In genomic region chr15:25783607-25784131, GRCh38 we compare ENCODE assay signal across 8 cellular contexts.
A peak's percentile ranks its signal among the peaks of the same experiment; 100 is the strongest.
DNase-seq lines count a peak whose midpoint lies in the region; ATAC-seq, FAIRE-seq and TF ChIP-seq lines count a peak whose summit lies in the region.

No MANE protein-coding gene starts in this region.

- H3K9me3 ChIP-seq in A549 = no peaks in the 10 kb centered on the region
- H3K9me3 ChIP-seq in HAP-1 = no peaks in the 10 kb centered on the region
- no peaks in the 10 kb centered on the region for H3K9me3 ChIP-seq in iPS DF 6.9 (ENCODE audit: control insufficient read depth, insufficient read depth, low read length)
- H3K9me3 ChIP-seq in thoracic aorta = no peaks in the 10 kb centered on the region

- peaks cover 7% of the 10 kb centered on the region for H3K36me3 ChIP-seq in HAP-1 (replicated peaks)
- no peaks in the 10 kb centered on the region for H3K36me3 ChIP-seq in iPS DF 6.9 (ENCODE audit: control insufficient read depth, insufficient read depth, low read length)
- peaks cover 9% of the 10 kb centered on the region for H3K36me3 ChIP-seq in thoracic aorta

- DNase-seq in A549 (ENCODE audit: low read depth in 1 of 2, low spot score in 1 of 2) (peak; percentile 25 to 49), HAP-1 (ENCODE audit: low spot score in 2 of 2) (peak; percentile 53 to 86), iPS DF 6.9 (ENCODE audit: low read depth, low spot score) (peak; percentile 58), thoracic aorta (ENCODE audit: low spot score) (no peak), pons (ENCODE audit: low spot score) (no peak)
- peak; percentile 66 to 67 for DNase-seq in activated T-cell treated with anti-CD3 and anti-CD28 coated beads, Interleukin-2, amount 50 U/mL, for 48 hours

- POLR2A ChIA-PET in A549 (lab: Yijun Ruan, JAX) = no interaction called here

- in situ Hi-C loops in HAP-1 (cut with MboI; ENCODE audit: low sequenced_read_pairs) = no loop called here

- CTCF ChIA-PET in A549 (lab: Yijun Ruan, JAX) = interaction anchor here (1.6 to 4.3 kb wide), 2 partner anchors 12 to 150 kb away, joined by 6 to 23 read pairs; no protein-coding TSS in a partner anchor

- TF ChIP-seq CTCF in A549 (IDR thresholded peaks at IDR 0.05) (peak; percentile 18; the same call in 2 of the 3 replicates), thoracic aorta (IDR thresholded peaks at IDR 0.05) (peak; percentile 31)

- 60% methylated on average over 11 of the region's 12 CpGs for WGBS in A549 (ENCODE audit: missing lambda C conversion rate)
- WGBS in iPS DF 6.9 (ENCODE audit: insufficient coverage, insufficient read length) = no CpG with 5 or more reads among the region's 12 CpGs

- no peak overlapping the region for H3K4me2 ChIP-seq in A549

- FAIRE-seq in A549 (lab: Jason Lieb, UNC) = no peak

- TF ChIP-seq POLR2A in A549 (IDR thresholded peaks at IDR 0.05; ENCODE audit: low read length) = no peak

- ATAC-seq in A549 (peak in 1 of 2 experiments; percentile 58; a peak in 3 of 6 replicates), thoracic aorta (ENCODE audit: insufficient number of reproducible peaks, low FRiP score, low read depth) (no peak), HG02840 (IDR thresholded peaks at IDR 0.05; ENCODE audit: low FRiP score, unreplicated experiment) (no peak), HG02870 (IDR thresholded peaks at IDR 0.05; ENCODE audit: unreplicated experiment) (no peak)

- no peak overlapping the region for H3K4me3 ChIP-seq in A549
- H3K4me3 ChIP-seq in HAP-1 = no peak overlapping the region
- no peak overlapping the region for H3K4me3 ChIP-seq in iPS DF 6.9 (ENCODE audit: low read length)
- no peak overlapping the region for H3K4me3 ChIP-seq in thoracic aorta

- peaks cover 22% of the 10 kb centered on the region for H3K4me1 ChIP-seq in A549
- no peaks in the 10 kb centered on the region for H3K4me1 ChIP-seq in HAP-1
- H3K4me1 ChIP-seq in iPS DF 6.9 (ENCODE audit: control insufficient read depth, insufficient read depth, low read length) = no peaks in the 10 kb centered on the region
- peaks cover 27 to 74% of the 10 kb centered on the region in 2 donors for H3K4me1 ChIP-seq in thoracic aorta (ENCODE audit: control insufficient read depth in 1 of 2, low read depth in 2 of 2)

- H3K27me3 ChIP-seq in HAP-1 (ENCODE audit: low read depth) = no peaks in the 10 kb centered on the region
- H3K27me3 ChIP-seq in iPS DF 6.9 (ENCODE audit: control insufficient read depth, insufficient read depth, low read length) = no peaks in the 10 kb centered on the region
- no peaks in the 10 kb centered on the region for H3K27me3 ChIP-seq in thoracic aorta (replicated peaks; ENCODE audit: insufficient read depth)

- peak in 1 of 2 experiments; percentile 29; a peak in 3 of 5 replicates for TF ChIP-seq RAD21 in A549 (conservative IDR thresholded peaks at IDR 0.05 in 1 of 2, IDR thresholded peaks at IDR 0.05 in 1 of 2)

- H3K27ac ChIP-seq in A549 (peak overlapping the region in 1 of 2 experiments; percentile 47; a peak in 3 of 6 replicates), iPS DF 6.9 (ENCODE audit: low read length) (no peak overlapping the region), thoracic aorta (peak overlapping the region in 1 of 2 donors; percentile 8)

- TF ChIP-seq EP300 in A549 (IDR thresholded peaks at IDR 0.05) = no peak

TF ChIP-seq in A549, 52 proteins besides CTCF, POLR2A, EP300 and RAD21:
- TF ChIP-seq RNF2 (IDR thresholded peaks at IDR 0.05; ENCODE audit: borderline replicate concordance, low read depth) (no peak), SMC3 (IDR thresholded peaks at IDR 0.05) (peak; percentile 19; the same call in 1 of the 3 replicates)

Comparison
In these comparisons a context has a peak if more than half of its experiments do, and no peak if none do; other contexts are left out.
1. DNase-seq: peak in A549 (2 of 2), HAP-1 (2 of 2), activated T-cell treated with anti-CD3 and anti-CD28 coated beads, Interleukin-2, amount 50 U/mL, for 48 hours (2 of 2) and iPS DF 6.9 (single experiment); none in thoracic aorta (single experiment) and pons (single experiment).